In the genomic region with DNA sequence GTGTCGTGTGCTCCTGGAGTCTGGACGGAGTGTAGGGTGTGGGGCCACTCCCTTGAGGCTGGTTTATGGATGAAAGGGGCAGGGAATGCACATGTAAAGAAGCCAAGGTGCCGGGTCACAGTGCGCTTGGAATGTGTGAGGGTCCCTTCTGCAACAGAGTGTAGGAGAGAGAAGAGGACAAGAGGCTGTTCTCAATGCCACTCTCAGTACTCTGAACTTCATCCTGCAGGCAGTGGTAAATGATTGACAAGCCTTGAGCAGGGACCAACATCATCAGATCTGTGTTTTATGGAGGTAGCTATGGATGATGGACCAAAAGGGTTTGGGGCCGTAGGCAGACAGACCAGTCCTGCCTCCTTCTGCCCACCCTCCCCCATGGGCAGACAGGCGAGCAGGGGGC, we compare ENCODE assay signal across 15 cellular contexts. TPM values are rescaled to one million over a fixed set of nuclear protein-coding genes. Genes with fewer than 3 reads are reported as not detected.
DNase-seq lines count a peak whose midpoint lies in the region; ATAC-seq and TF ChIP-seq lines count a peak whose summit lies in the region.
"Had no signal": no experiment of that assay in that cellular context is flagged by ENCODE, and none has a peak within 500 bp of the region (broad histone marks: within the 10 kb centered on the region; RNA-seq: fewer than 3 reads in every experiment).

No MANE protein-coding gene starts in this region.

- peaks cover 0 to 9% (median 3%) of the 10 kb centered on the region in 7 donors for H3K9me3 Mint-ChIP-seq in CD14-positive monocyte
- H3K9me3 Mint-ChIP-seq: CD4-positive, alpha-beta T cell had no signal

- no peak overlapping the region for H3K4me3 Mint-ChIP-seq in CD14-positive monocyte
- H3K4me3 Mint-ChIP-seq: B cell; CD4-positive, alpha-beta T cell; CD8-positive, alpha-beta memory T cell had no signal

- intact Hi-C loops in CD14-positive monocyte (cut with micrococcal nuclease), result no loop called here

- H3K36me3 Mint-ChIP-seq in CD14-positive monocyte, result no peaks in the 10 kb centered on the region

- no peak for ATAC-seq in HG02852 (IDR thresholded peaks at IDR 0.05; ENCODE audit: unreplicated experiment)

- H3K27me3 Mint-ChIP-seq in CD14-positive monocyte (ENCODE audit: low read depth in 3 of 3), result peaks cover 10 to 35% (median 15%) of the 10 kb centered on the region in 3 donors

- no peak for TF ChIP-seq CTCF in CD14-positive monocyte (IDR thresholded peaks at IDR 0.05)

- H3K4me1 Mint-ChIP-seq in CD14-positive monocyte, result peaks cover 1% of the 10 kb centered on the region

- no peak overlapping the region for H3K27ac Mint-ChIP-seq in CD14-positive monocyte
- H3K27ac Mint-ChIP-seq: B cell; CD4-positive, alpha-beta T cell had no signal

- DNase-seq in DMS53 (lab: John Stamatoyannopoulos, UW), result peak; percentile 12
- no peak for DNase-seq in DMS53 treated with DMSO at 0.1 percent for 48 hours (lab: John Stamatoyannopoulos, UW; ENCODE audit: unreplicated experiment)
- DNase-seq in CD14-positive monocyte (ENCODE audit: low spot score), result peak; percentile 24
- peak; percentile 65 for DNase-seq in left kidney (ENCODE audit: low read depth, low spot score)
- DNase-seq in NCI-H1436 (lab: John Stamatoyannopoulos, UW), result no peak
- DNase-seq: CD4-positive, alpha-beta T cell; CD8-positive, alpha-beta memory T cell; DMS 273 treated with DMSO at 0.1 percent for 48 hours; DND-41; GOT3; H7; HCEC 1CT had no signal

RNA-seq across cellular contexts. Expression of a gene that starts 7.2 kb away (rescaled TPM):
- polyA plus RNA-seq in CD14-positive monocyte, result not detected
- polyA plus RNA-seq: AG04450; CD8-positive, alpha-beta memory T cell had no signal

RNA-seq across cellular contexts. Expression of a gene that starts 30.3 kb away (rescaled TPM):
- polyA plus RNA-seq in CD14-positive monocyte, result 10 to 100 TPM; 73.2 to 77.0 TPM

RNA-seq across cellular contexts. Expression of a gene that starts 31.2 kb away (rescaled TPM):
- polyA plus RNA-seq in CD14-positive monocyte, result 1 to 10 TPM; 2.4 to 4.0 TPM

Comparison
In these comparisons a context has a peak if more than half of its experiments do, and no peak if none do; other contexts are left out.
1. DNase-seq: peak in DMS53 (single experiment), CD14-positive monocyte (single experiment) and left kidney (single experiment); none in DMS53 treated with DMSO at 0.1 percent for 48 hours (single experiment) and NCI-H1436 (single experiment).